Comparison of ENCODE assay signal across 35 cellular contexts in the genomic region with DNA sequence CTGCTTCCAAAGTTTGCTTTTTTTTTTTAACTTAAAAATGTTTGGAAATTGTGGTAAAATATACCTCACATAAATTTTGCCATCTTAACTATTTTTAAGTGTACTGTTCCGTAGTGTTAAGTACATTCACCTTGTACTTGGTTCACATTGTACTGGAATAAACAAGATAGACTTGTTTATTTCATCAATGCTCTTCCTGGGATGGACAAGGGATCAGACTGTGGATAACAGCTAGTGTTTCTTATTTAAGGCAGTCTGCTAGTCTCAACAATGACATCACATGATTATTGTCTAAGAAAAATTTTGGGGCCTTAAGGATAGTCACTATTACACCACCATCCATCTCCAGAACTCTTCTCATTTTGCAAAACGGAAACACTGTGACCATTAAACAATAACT.
"Had no signal": no experiment of that assay in that cellular context is flagged by ENCODE, and none has a peak within 500 bp of the region (broad histone marks: within the 10 kb centered on the region; RNA-seq: fewer than 3 reads in every experiment).

No MANE protein-coding gene starts in this region.

- ATAC-seq: activated CD4-positive, CD25-positive, alpha-beta regulatory T cell treated with anti-CD3 and anti-CD28 coated beads, Interleukin-2, amount 50 U/mL, for 24 hours; activated CD8-positive, alpha-beta memory T cell treated with anti-CD3 and anti-CD28 coated beads, Interleukin-2, amount 10 ng/mL, durations not matched to agents 7 days and 5 days; activated CD8-positive, alpha-beta T cell treated with anti-CD3 and anti-CD28 coated beads for 36 hours; activated naive CD8-positive, alpha-beta T cell treated with anti-CD3 and anti-CD28 coated beads, Interleukin-2, amount 50 U/mL, for 24 hours; body of pancreas; esophagus mucosa; gastrocnemius medialis; T-helper 17 cell had no signal

- H3K36me3 ChIP-seq: adrenal gland, gastrocnemius medialis, heart right ventricle, WERI-Rb-1 had no signal

- H3K9me3 ChIP-seq: adrenal gland, body of pancreas, gastrocnemius medialis, heart right ventricle had no signal

- H3K27me3 Mint-ChIP-seq: activated naive CD4-positive, alpha-beta T cell treated with anti-CD3 and anti-CD28 coated beads, Interleukin-2, amount 50 U/mL, for 24 hours had no signal

- H3K9me3 Mint-ChIP-seq: activated B cell treated with CpG ODN at 0.5 μM for 24 hours; activated CD8-positive, alpha-beta T cell treated with anti-CD3 and anti-CD28 coated beads for 36 hours; activated naive CD4-positive, alpha-beta T cell treated with anti-CD3 and anti-CD28 coated beads for 36 hours; activated naive CD4-positive, alpha-beta T cell treated with anti-CD3 and anti-CD28 coated beads, Interleukin-2, amount 50 U/mL, for 24 hours; activated naive CD8-positive, alpha-beta T cell treated with anti-CD3 and anti-CD28 coated beads for 36 hours; activated naive CD8-positive, alpha-beta T cell treated with anti-CD3 and anti-CD28 coated beads, Interleukin-2, amount 50 U/mL, for 24 hours; activated T-helper 1 cell treated with anti-CD3 and anti-CD28 coated beads, Interleukin-12 subunit alpha, Interleukin-12 subunit beta, Interleukin-2, Interleukin-4 antibody, amounts not matched to agents 30 ng/mL and 10 ng/mL and 1 ng/mL, durations not matched to agents 14 hours and 24 hours and 36 hours; activated T-helper 2 cell treated with anti-CD3 and anti-CD28 coated beads, Interferon-gamma antibody, Interleukin-2, Interleukin-4, amounts not matched to agents 10 μg/mL and 5 μg/mL and 100 μg/mL, durations not matched to agents 14 hours and 24 hours and 36 hours; dendritic cell treated with granulocyte-macrophage colony-stimulating factor and Interleukin-4, amounts not matched to agents 40 ng/mL and 50 ng/mL, for 4 days; endodermal cell; T-helper 2 cell treated with Interferon-gamma antibody and Interleukin-4, amounts not matched to agents 5 μg/mL and 100 μg/mL, for 36 hours had no signal

- H3K27ac Mint-ChIP-seq: activated CD8-positive, alpha-beta memory T cell treated with anti-CD3 and anti-CD28 coated beads, Interleukin-2, amount 10 ng/mL, durations not matched to agents 7 days and 5 days; activated CD8-positive, alpha-beta T cell treated with anti-CD3 and anti-CD28 coated beads for 36 hours; activated naive CD4-positive, alpha-beta T cell treated with anti-CD3 and anti-CD28 coated beads for 36 hours; activated naive CD4-positive, alpha-beta T cell treated with anti-CD3 and anti-CD28 coated beads, Interleukin-2, amount 50 U/mL, for 24 hours; activated naive CD8-positive, alpha-beta T cell treated with anti-CD3 and anti-CD28 coated beads for 36 hours; activated naive CD8-positive, alpha-beta T cell treated with anti-CD3 and anti-CD28 coated beads, Interleukin-2, amount 50 U/mL, for 24 hours; activated T-helper 1 cell treated with anti-CD3 and anti-CD28 coated beads, Interleukin-12 subunit alpha, Interleukin-12 subunit beta, Interleukin-2, Interleukin-4 antibody, amounts not matched to agents 30 ng/mL and 10 ng/mL and 1 ng/mL, durations not matched to agents 14 hours and 24 hours and 36 hours; activated T-helper 2 cell treated with anti-CD3 and anti-CD28 coated beads, Interferon-gamma antibody, Interleukin-2, Interleukin-4, amounts not matched to agents 10 μg/mL and 5 μg/mL and 100 μg/mL, durations not matched to agents 14 hours and 24 hours and 36 hours; endodermal cell; T-helper 17 cell; T-helper 2 cell treated with Interferon-gamma antibody and Interleukin-4, amounts not matched to agents 5 μg/mL and 100 μg/mL, for 36 hours had no signal

- DNase-seq: activated B cell treated with CpG ODN at 0.5 μM for 24 hours; activated CD4-positive, alpha-beta T cell treated with anti-CD3 and anti-CD28 coated beads for 48 hours; activated CD4-positive, alpha-beta T cell treated with anti-CD3 and anti-CD28 coated beads, Interleukin-2, amount 50 U/mL, for 1 hour; activated CD4-positive, alpha-beta T cell treated with anti-CD3 and anti-CD28 coated beads, Interleukin-2, amount 50 U/mL, for 48 hours; activated CD8-positive, alpha-beta memory T cell treated with anti-CD3 and anti-CD28 coated beads, Interleukin-2, amount 10 ng/mL, durations not matched to agents 7 days and 5 days; activated CD8-positive, alpha-beta memory T cell treated with anti-CD3 and anti-CD28 coated beads, Interleukin-2, amount 50 U/mL, for 4 hours; activated CD8-positive, alpha-beta T cell treated with anti-CD3 and anti-CD28 coated beads for 36 hours; activated effector memory CD4-positive, alpha-beta T cell treated with anti-CD3 and anti-CD28 coated beads, Interleukin-2, amount 50 U/mL, for 16 hours; activated naive CD4-positive, alpha-beta T cell treated with anti-CD3 and anti-CD28 coated beads for 36 hours; activated naive CD8-positive, alpha-beta T cell treated with anti-CD3 and anti-CD28 coated beads for 36 hours; activated naive CD8-positive, alpha-beta T cell treated with anti-CD3 and anti-CD28 coated beads, Interleukin-2, amount 50 U/mL, for 24 hours; activated T-cell treated with anti-CD3 and anti-CD28 coated beads, Interleukin-2, amount 50 U/mL, for 1 hour; activated T-cell treated with anti-CD3 and anti-CD28 coated beads, Interleukin-2, amount 50 U/mL, for 48 hours; adrenal gland; aorta; body of pancreas; central memory CD4-positive, alpha-beta T cell; cerebellar nuclear complex; dorsolateral prefrontal cortex; effector memory CD4-positive, alpha-beta T cell; endodermal cell; foreskin fibroblast; gastrocnemius medialis; heart right ventricle; T-helper 1 cell; T-helper 17 cell; T1000; WERI-Rb-1 had no signal

- H3K4me3 Mint-ChIP-seq: activated CD8-positive, alpha-beta memory T cell treated with anti-CD3 and anti-CD28 coated beads, Interleukin-2, amount 10 ng/mL, durations not matched to agents 7 days and 5 days; activated CD8-positive, alpha-beta T cell treated with anti-CD3 and anti-CD28 coated beads for 36 hours; activated naive CD4-positive, alpha-beta T cell treated with anti-CD3 and anti-CD28 coated beads for 36 hours; activated naive CD4-positive, alpha-beta T cell treated with anti-CD3 and anti-CD28 coated beads, Interleukin-2, amount 50 U/mL, for 24 hours; activated naive CD8-positive, alpha-beta T cell treated with anti-CD3 and anti-CD28 coated beads for 36 hours; activated naive CD8-positive, alpha-beta T cell treated with anti-CD3 and anti-CD28 coated beads, Interleukin-2, amount 50 U/mL, for 24 hours; activated T-helper 1 cell treated with anti-CD3 and anti-CD28 coated beads, Interleukin-12 subunit alpha, Interleukin-12 subunit beta, Interleukin-2, Interleukin-4 antibody, amounts not matched to agents 30 ng/mL and 10 ng/mL and 1 ng/mL, durations not matched to agents 14 hours and 24 hours and 36 hours; endodermal cell; T-helper 17 cell; T-helper 2 cell treated with Interferon-gamma antibody and Interleukin-4, amounts not matched to agents 5 μg/mL and 100 μg/mL, for 36 hours had no signal

- H3K4me1 Mint-ChIP-seq: activated CD8-positive, alpha-beta memory T cell treated with anti-CD3 and anti-CD28 coated beads, Interleukin-2, amount 10 ng/mL, durations not matched to agents 7 days and 5 days had no signal

- H3K27ac ChIP-seq: gastrocnemius medialis, WERI-Rb-1 had no signal

- H3K36me3 Mint-ChIP-seq: activated CD8-positive, alpha-beta memory T cell treated with anti-CD3 and anti-CD28 coated beads, Interleukin-2, amount 10 ng/mL, durations not matched to agents 7 days and 5 days; activated naive CD4-positive, alpha-beta T cell treated with anti-CD3 and anti-CD28 coated beads, Interleukin-2, amount 50 U/mL, for 24 hours; activated naive CD8-positive, alpha-beta T cell treated with anti-CD3 and anti-CD28 coated beads for 36 hours had no signal

- H3K4me3 ChIP-seq: adrenal gland, body of pancreas, gastrocnemius medialis had no signal

- H3K4me1 ChIP-seq: adrenal gland, body of pancreas, gastrocnemius medialis had no signal

- H3K27me3 ChIP-seq: adrenal gland, body of pancreas, gastrocnemius medialis had no signal
